8 cellular contexts compared by ENCODE assay signal in the genomic region with DNA sequence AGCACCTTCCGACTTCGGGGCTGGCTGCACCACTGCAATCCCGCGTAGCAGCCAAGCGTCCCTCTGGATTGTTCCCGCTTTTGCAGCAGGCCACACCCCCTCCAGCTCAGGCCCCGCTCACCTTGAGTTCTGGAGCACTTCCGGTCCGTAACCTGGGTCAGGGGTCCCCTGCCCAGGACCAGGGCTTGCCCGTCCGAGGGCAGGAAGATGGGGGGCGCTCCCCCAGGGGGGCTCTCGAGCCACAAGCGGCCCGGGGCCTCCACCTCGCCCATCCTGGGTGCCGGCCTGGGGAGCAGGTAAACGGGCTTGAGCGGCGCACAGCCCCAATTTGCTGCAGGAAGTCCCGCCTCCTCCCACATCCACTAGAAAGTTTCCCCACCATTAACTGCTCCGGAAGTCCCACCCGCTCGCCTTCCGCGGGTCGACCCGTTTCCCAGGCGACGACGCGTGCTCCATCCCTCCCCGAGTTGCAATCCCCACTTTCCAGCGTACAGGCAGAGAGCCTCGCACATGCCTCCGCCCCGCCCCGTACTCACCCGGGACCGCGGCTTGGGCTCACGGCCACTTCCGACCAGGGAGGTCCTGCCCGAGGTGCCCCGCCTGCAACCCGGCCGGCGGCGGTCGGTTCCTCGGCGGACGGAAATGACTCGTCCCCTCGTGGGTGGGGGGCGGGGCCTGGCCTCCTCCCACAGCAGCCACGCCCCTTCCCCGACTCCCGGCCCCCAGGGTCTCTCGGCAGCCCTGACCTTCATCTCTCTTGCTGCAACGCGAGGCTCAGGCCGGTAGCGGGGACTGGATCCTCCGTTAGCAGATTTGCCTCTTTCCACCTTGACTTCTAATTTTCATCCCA. TPM values are rescaled to one million over a fixed set of nuclear protein-coding genes. Genes with fewer than 3 reads are reported as not detected.
DNase-seq lines count a peak whose midpoint lies in the region; ATAC-seq and TF ChIP-seq lines count a peak whose summit lies in the region.

A gene (minus strand): TSS at position 644 of the 850 bp plus-strand sequence. CDS start 372 bp downstream, at position 272.

- ATAC-seq in GM19324 (IDR thresholded peaks at IDR 0.05; ENCODE audit: low FRiP score, unreplicated experiment), result peak; percentile 43
- peak; percentile 40 for ATAC-seq in HG03571 (IDR thresholded peaks at IDR 0.05; ENCODE audit: unreplicated experiment)
- ATAC-seq in left lung, result peak; percentile 71

- H3K4me3 ChIP-seq in left lung, result peak within 1 kb of the TSS; percentile 61 to 79

- no peaks in the 10 kb centered on the region for H3K9me3 ChIP-seq in left lung

- intact Hi-C loops in left lung (cut with DNase I), result no loop called here

- no peaks in the 10 kb centered on the region for H3K27me3 ChIP-seq in left lung

- no peak for TF ChIP-seq CTCF in left lung (IDR thresholded peaks at IDR 0.05)

- H3K36me3 ChIP-seq in left lung, result peaks cover 0 to 41% of the 10 kb centered on the region in 2 donors

- H3K27ac ChIP-seq in left lung, result peak within 1 kb of the TSS; percentile 93 to 97

- peaks cover 19 to 54% of the 10 kb centered on the region in 2 donors for H3K4me1 ChIP-seq in left lung

- DNase-seq in Ammon's horn (ENCODE audit: low spot score), result peak; percentile 96
- DNase-seq in NCI-H748 treated with DMSO at 0.1 percent for 48 hours (lab: John Stamatoyannopoulos, UW), result peak; percentile 93
- peak; percentile 79 for DNase-seq in activated CD4-positive, alpha-beta T cell treated with anti-CD3 and anti-CD28 coated beads, Interleukin-2, amount 50 U/mL, for 1 hour
- peak; percentile 63 for DNase-seq in dedifferentiated amniotic fluid mesenchymal stem cell (ENCODE audit: extremely low spot score)
- peak; percentile 91 to 95 for DNase-seq in left lung
- DNase-seq in stimulated activated CD4-positive, alpha-beta T cell treated with anti-CD3 and anti-CD28 coated beads, Interleukin-2, amount 100 ng/mL, for 48 hours, result peak; percentile 72 to 86

RNA-seq across cellular contexts. Expression of the gene that starts here (rescaled TPM):
- 10 to 100 TPM; 63.0 to 89.5 TPM for total RNA-seq in left lung

Comparison
In these comparisons a context has a peak if more than half of its experiments do, and no peak if none do; other contexts are left out.
1. Peak in every context shown above with its lines: DNase-seq, ATAC-seq, H3K4me3 ChIP-seq and H3K27ac ChIP-seq.